Comparison of ENCODE assay signal across 2 cellular contexts in the genomic region with DNA sequence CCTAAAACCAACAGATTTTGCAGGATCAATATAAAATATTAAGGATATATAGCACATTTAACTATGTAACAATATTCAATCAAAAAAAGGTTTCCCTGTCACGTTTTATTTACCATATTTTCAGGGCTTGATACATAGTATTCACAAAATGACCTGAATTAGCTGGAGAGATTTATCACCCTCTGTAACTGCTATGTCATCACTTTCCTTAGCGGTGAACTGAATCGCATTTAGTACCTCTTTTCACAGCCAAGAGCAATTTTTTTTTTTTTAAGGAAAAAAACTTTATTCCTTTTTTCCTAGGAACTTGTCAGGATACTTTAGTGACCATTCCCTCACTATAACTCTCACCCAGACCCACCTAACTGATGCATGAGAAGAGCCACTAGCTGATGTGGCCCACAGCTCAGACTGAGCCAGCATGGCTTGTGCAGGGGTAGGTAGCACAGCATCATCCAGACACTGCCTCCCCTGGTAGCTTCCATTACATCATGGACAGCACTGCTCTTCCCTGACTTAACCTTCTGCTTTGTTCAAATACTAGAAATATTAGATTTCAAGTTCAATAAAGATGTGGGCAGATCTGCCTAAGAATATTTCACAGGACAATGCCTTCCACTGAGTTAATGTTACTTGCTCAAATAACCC.
TF ChIP-seq lines count a peak whose summit lies in the region.

No MANE protein-coding gene starts in this region.

TF ChIP-seq in A549, 52 proteins besides CTCF, POLR2A, EP300 and RAD21:
- TF ChIP-seq RFX5 (IDR thresholded peaks at IDR 0.05) (no peak), ZFP36 (IDR thresholded peaks at IDR 0.05; ENCODE audit: borderline replicate concordance, partially characterized antibody) (no peak), POLR2AphosphoS2 (conservative IDR thresholded peaks at IDR 0.05; ENCODE audit: low read length) (no peak), MAFK (IDR thresholded peaks at IDR 0.05; ENCODE audit: partially characterized antibody) (peak; percentile 54), FOSL2 (IDR thresholded peaks at IDR 0.05) (no peak), FOSL2 (CRISPR knock-in tag; IDR thresholded peaks at IDR 0.05) (no peak)
- TF ChIP-seq, protein P1, sequence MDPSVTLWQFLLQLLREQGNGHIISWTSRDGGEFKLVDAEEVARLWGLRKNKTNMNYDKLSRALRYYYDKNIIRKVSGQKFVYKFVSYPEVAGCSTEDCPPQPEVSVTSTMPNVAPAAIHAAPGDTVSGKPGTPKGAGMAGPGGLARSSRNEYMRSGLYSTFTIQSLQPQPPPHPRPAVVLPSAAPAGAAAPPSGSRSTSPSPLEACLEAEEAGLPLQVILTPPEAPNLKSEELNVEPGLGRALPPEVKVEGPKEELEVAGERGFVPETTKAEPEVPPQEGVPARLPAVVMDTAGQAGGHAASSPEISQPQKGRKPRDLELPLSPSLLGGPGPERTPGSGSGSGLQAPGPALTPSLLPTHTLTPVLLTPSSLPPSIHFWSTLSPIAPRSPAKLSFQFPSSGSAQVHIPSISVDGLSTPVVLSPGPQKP (IDR thresholded peaks at IDR 0.05; ENCODE audit: low read depth, low read length) = no peak

TF ChIP-seq in K562, 482 proteins besides CTCF, POLR2A, EP300 and RAD21:
- TF ChIP-seq MAFF (IDR thresholded peaks at IDR 0.05; ENCODE audit: low read length) = peak; percentile 52; the same call in 1 of the 2 replicates
- TF ChIP-seq ZFP36 (IDR thresholded peaks at IDR 0.05; ENCODE audit: low read depth, low read length, partially characterized antibody) = no peak
- no peak for TF ChIP-seq TAF1 (IDR thresholded peaks at IDR 0.05; ENCODE audit: control insufficient read depth, extremely low read depth, insufficient read depth, low read length, severe bottlenecking)
- no peak for TF ChIP-seq L3MBTL2 (IDR thresholded peaks at IDR 0.05)
- peak; percentile 56 for TF ChIP-seq MAFG (tag; conservative IDR thresholded peaks at IDR 0.05)
- TF ChIP-seq HSF4 (CRISPR knock-in tag; IDR thresholded peaks at IDR 0.05; ENCODE audit: borderline replicate concordance) = no peak
- no peak for TF ChIP-seq ERF (CRISPR knock-in tag; IDR thresholded peaks at IDR 0.05)
- no peak for TF ChIP-seq RBM22 (IDR thresholded peaks at IDR 0.05; ENCODE audit: low read depth, low read length, poor library complexity, severe bottlenecking)
- TF ChIP-seq MED1 (CRISPR knock-in tag; IDR thresholded peaks at IDR 0.05; ENCODE audit: borderline replicate concordance) = no peak
- TF ChIP-seq NBN (IDR thresholded peaks at IDR 0.05; ENCODE audit: low read depth) = no peak
- no peak for TF ChIP-seq ESRRA (IDR thresholded peaks at IDR 0.05; ENCODE audit: borderline replicate concordance, low read depth)
- TF ChIP-seq ZNF184 (CRISPR knock-in tag; IDR thresholded peaks at IDR 0.05) = no peak
- TF ChIP-seq ZNF384 (IDR thresholded peaks at IDR 0.05; ENCODE audit: low read depth, low read length) = no peak
- peak; percentile 47; the same call in 1 of the 2 replicates for TF ChIP-seq MAFK (IDR thresholded peaks at IDR 0.05; ENCODE audit: low read length)
- no peak for TF ChIP-seq ZNF445 (CRISPR knock-in tag; IDR thresholded peaks at IDR 0.05; ENCODE audit: low read depth)
- TF ChIP-seq ZNF175 (CRISPR knock-in tag; IDR thresholded peaks at IDR 0.05; ENCODE audit: low read depth) = no peak
- TF ChIP-seq ZNF316 (IDR thresholded peaks at IDR 0.05) = peak; percentile 71
- TF ChIP-seq, protein P2, sequence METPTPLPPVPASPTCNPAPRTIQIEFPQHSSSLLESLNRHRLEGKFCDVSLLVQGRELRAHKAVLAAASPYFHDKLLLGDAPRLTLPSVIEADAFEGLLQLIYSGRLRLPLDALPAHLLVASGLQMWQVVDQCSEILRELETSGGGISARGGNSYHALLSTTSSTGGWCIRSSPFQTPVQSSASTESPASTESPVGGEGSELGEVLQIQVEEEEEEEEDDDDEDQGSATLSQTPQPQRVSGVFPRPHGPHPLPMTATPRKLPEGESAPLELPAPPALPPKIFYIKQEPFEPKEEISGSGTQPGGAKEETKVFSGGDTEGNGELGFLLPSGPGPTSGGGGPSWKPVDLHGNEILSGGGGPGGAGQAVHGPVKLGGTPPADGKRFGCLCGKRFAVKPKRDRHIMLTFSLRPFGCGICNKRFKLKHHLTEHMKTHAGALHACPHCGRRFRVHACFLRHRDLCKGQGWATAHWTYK (CRISPR knock-in tag; IDR thresholded peaks at IDR 0.05) = no peak
- TF ChIP-seq MTF1 (CRISPR knock-in tag; IDR thresholded peaks at IDR 0.05; ENCODE audit: borderline replicate concordance) = no peak
- TF ChIP-seq, protein P3, sequence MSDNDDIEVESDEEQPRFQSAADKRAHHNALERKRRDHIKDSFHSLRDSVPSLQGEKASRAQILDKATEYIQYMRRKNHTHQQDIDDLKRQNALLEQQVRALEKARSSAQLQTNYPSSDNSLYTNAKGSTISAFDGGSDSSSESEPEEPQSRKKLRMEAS (CRISPR knock-in tag; IDR thresholded peaks at IDR 0.05) = no peak
- TF ChIP-seq, protein P4, sequence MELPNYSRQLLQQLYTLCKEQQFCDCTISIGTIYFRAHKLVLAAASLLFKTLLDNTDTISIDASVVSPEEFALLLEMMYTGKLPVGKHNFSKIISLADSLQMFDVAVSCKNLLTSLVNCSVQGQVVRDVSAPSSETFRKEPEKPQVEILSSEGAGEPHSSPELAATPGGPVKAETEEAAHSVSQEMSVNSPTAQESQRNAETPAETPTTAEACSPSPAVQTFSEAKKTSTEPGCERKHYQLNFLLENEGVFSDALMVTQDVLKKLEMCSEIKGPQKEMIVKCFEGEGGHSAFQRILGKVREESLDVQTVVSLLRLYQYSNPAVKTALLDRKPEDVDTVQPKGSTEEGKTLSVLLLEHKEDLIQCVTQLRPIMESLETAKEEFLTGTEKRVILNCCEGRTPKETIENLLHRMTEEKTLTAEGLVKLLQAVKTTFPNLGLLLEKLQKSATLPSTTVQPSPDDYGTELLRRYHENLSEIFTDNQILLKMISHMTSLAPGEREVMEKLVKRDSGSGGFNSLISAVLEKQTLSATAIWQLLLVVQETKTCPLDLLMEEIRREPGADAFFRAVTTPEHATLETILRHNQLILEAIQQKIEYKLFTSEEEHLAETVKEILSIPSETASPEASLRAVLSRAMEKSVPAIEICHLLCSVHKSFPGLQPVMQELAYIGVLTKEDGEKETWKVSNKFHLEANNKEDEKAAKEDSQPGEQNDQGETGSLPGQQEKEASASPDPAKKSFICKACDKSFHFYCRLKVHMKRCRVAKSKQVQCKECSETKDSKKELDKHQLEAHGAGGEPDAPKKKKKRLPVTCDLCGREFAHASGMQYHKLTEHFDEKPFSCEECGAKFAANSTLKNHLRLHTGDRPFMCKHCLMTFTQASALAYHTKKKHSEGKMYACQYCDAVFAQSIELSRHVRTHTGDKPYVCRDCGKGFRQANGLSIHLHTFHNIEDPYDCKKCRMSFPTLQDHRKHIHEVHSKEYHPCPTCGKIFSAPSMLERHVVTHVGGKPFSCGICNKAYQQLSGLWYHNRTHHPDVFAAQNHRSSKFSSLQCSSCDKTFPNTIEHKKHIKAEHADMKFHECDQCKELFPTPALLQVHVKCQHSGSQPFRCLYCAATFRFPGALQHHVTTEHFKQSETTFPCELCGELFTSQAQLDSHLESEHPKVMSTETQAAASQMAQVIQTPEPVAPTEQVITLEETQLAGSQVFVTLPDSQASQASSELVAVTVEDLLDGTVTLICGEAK (IDR thresholded peaks at IDR 0.05) = peak; percentile 65; the same call in 1 of the 2 replicates
- TF ChIP-seq, protein P4 (CRISPR knock-in tag; IDR thresholded peaks at IDR 0.05) = no peak
- TF ChIP-seq ZNF77 (CRISPR knock-in tag; IDR thresholded peaks at IDR 0.05) = no peak
- peak; percentile 62; the same call in 1 of the 2 replicates for TF ChIP-seq C11orf30 (IDR thresholded peaks at IDR 0.05; ENCODE audit: low read depth)
